In the genomic region with DNA sequence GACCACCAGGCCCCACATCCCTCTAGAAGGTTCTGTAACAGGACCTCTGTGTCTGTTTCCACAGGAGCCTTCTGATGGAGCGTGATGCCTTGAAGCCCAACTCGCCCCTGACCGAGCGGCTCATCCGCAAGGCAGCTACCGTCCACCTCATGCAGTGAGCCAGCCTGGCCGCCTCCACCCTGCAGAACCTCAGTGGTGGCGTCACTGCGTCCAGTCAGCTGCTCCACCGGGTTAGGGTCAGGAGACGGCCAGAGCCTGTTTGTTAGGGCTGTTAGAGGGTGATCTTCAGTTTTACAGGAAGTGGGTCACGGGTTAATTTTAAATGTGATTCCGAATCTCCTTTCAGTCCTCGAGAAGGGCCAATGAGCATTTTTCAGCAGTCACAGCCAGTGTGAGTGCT, we compare ENCODE assay signal across 1 cellular context.
TF ChIP-seq lines count a peak whose summit lies in the region.

No MANE protein-coding gene starts in this region.

TF ChIP-seq in GM23338, 12 proteins besides CTCF, POLR2A, EP300 and RAD21:
- TF ChIP-seq ZNF462 (CRISPR knock-in tag; IDR thresholded peaks at IDR 0.05) (no peak), ETS1 (IDR thresholded peaks at IDR 0.05) (no peak), ZNF331 (CRISPR knock-in tag; IDR thresholded peaks at IDR 0.05; ENCODE audit: low read depth) (no peak), NANOG (IDR thresholded peaks at IDR 0.05; ENCODE audit: borderline replicate concordance) (no peak), POLR2AphosphoS5 (IDR thresholded peaks at IDR 0.05; ENCODE audit: low read depth) (no peak), JUNB (IDR thresholded peaks at IDR 0.05; ENCODE audit: unreplicated experiment) (no peak), STAT1 (IDR thresholded peaks at IDR 0.05; ENCODE audit: unreplicated experiment) (no peak), CREB1 (CRISPR knock-in tag; IDR thresholded peaks at IDR 0.05; ENCODE audit: low read depth) (no peak), EZH2 (IDR thresholded peaks at IDR 0.05; ENCODE audit: low read depth, unreplicated experiment) (no peak)
- TF ChIP-seq, protein P1, sequence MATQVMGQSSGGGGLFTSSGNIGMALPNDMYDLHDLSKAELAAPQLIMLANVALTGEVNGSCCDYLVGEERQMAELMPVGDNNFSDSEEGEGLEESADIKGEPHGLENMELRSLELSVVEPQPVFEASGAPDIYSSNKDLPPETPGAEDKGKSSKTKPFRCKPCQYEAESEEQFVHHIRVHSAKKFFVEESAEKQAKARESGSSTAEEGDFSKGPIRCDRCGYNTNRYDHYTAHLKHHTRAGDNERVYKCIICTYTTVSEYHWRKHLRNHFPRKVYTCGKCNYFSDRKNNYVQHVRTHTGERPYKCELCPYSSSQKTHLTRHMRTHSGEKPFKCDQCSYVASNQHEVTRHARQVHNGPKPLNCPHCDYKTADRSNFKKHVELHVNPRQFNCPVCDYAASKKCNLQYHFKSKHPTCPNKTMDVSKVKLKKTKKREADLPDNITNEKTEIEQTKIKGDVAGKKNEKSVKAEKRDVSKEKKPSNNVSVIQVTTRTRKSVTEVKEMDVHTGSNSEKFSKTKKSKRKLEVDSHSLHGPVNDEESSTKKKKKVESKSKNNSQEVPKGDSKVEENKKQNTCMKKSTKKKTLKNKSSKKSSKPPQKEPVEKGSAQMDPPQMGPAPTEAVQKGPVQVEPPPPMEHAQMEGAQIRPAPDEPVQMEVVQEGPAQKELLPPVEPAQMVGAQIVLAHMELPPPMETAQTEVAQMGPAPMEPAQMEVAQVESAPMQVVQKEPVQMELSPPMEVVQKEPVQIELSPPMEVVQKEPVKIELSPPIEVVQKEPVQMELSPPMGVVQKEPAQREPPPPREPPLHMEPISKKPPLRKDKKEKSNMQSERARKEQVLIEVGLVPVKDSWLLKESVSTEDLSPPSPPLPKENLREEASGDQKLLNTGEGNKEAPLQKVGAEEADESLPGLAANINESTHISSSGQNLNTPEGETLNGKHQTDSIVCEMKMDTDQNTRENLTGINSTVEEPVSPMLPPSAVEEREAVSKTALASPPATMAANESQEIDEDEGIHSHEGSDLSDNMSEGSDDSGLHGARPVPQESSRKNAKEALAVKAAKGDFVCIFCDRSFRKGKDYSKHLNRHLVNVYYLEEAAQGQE (IDR thresholded peaks at IDR 0.05; ENCODE audit: unreplicated experiment), result no peak
